In genomic region chr3:184231671-184232070, GRCh38 we compare ENCODE assay signal across 19 cellular contexts. TPM values are rescaled to one million over a fixed set of nuclear protein-coding genes. Genes with fewer than 3 reads are reported as not detected.
DNase-seq lines count a peak whose midpoint lies in the region; ATAC-seq and TF ChIP-seq lines count a peak whose summit lies in the region.
"Had no signal": no experiment of that assay in that cellular context is flagged by ENCODE, and none has a peak within 500 bp of the region (broad histone marks: within the 10 kb centered on the region; RNA-seq: fewer than 3 reads in every experiment).

No MANE protein-coding gene starts in this region.

- H3K9me3 ChIP-seq in BLaER1 = no peaks in the 10 kb centered on the region
- H3K9me3 ChIP-seq in CD8-positive, alpha-beta memory T cell (ENCODE audit: low read length) = no peaks in the 10 kb centered on the region
- no peaks in the 10 kb centered on the region for H3K9me3 ChIP-seq in naive thymus-derived CD4-positive, alpha-beta T cell (ENCODE audit: control insufficient read depth in 2 of 3, low read length in 3 of 3)
- H3K9me3 ChIP-seq: upper lobe of left lung had no signal

- no peak for DNase-seq in CD8-positive, alpha-beta memory T cell
- no peak for DNase-seq in naive thymus-derived CD4-positive, alpha-beta T cell
- DNase-seq in LoVo (ENCODE audit: low spot score) = no peak
- no peak for DNase-seq in NCI-H128 (lab: John Stamatoyannopoulos, UW; ENCODE audit: unreplicated experiment)
- DNase-seq in dorsolateral prefrontal cortex = no peak
- DNase-seq in NCI-H2227 treated with DMSO at 0.1 percent for 48 hours (lab: John Stamatoyannopoulos, UW) = no peak
- DNase-seq: activated CD4-positive, alpha-beta T cell treated with anti-CD3 and anti-CD28 coated beads, Interleukin-2, amount 50 U/mL, for 48 hours; GF-D8; kidney; NCI-H187; stimulated activated CD4-positive, alpha-beta T cell treated with anti-CD3 and anti-CD28 coated beads, Interleukin-1b, Interleukin-23, amount 100 ng/mL, for 48 hours; upper lobe of left lung had no signal

- CTCF ChIA-PET in CD8-positive, alpha-beta memory T cell (lab: Charles Lee) = no interaction called here
- CTCF ChIA-PET in naive thymus-derived CD4-positive, alpha-beta T cell (lab: Charles Lee) = no interaction called here

- peaks cover 34% of the 10 kb centered on the region for H4K20me1 ChIP-seq in BLaER1

- H3K4me1 Mint-ChIP-seq in CD8-positive, alpha-beta memory T cell = peaks cover 7 to 15% (median 15%) of the 10 kb centered on the region in 3 donors
- H3K4me1 Mint-ChIP-seq in activated T-helper 17 cell treated with anti-CD3 and anti-CD28 coated beads, Interleukin-2, amount 50 U/mL, for 72 hours = peaks cover 8% of the 10 kb centered on the region
- H3K4me1 Mint-ChIP-seq in naive thymus-derived CD4-positive, alpha-beta T cell = peaks cover 8 to 14% (median 10%) of the 10 kb centered on the region in 7 donors

- H3K27me3 ChIP-seq in BLaER1 (peaks cover 52% of the 10 kb centered on the region), dorsolateral prefrontal cortex (peaks cover 0 to 25% (median 3%) of the 10 kb centered on the region in 45 donors)
- H3K27me3 ChIP-seq in CD8-positive, alpha-beta memory T cell (ENCODE audit: insufficient read depth, low read length, poor library complexity, severe bottlenecking) = peaks cover 42% of the 10 kb centered on the region
- H3K27me3 ChIP-seq in naive thymus-derived CD4-positive, alpha-beta T cell (ENCODE audit: control insufficient read depth in 2 of 2, insufficient read depth in 2 of 2, low read length in 2 of 2) = peaks cover 4 to 17% of the 10 kb centered on the region in 2 donors

- H3K36me3 ChIP-seq in BLaER1 = no peaks in the 10 kb centered on the region
- H3K36me3 ChIP-seq in CD8-positive, alpha-beta memory T cell (ENCODE audit: insufficient read depth, low read length) = no peaks in the 10 kb centered on the region
- no peaks in the 10 kb centered on the region for H3K36me3 ChIP-seq in naive thymus-derived CD4-positive, alpha-beta T cell (ENCODE audit: control insufficient read depth in 2 of 3, insufficient read depth in 3 of 3, low read length in 3 of 3)
- H3K36me3 ChIP-seq: upper lobe of left lung had no signal

- no peak overlapping the region for H3K9ac ChIP-seq in BLaER1

- no peaks in the 10 kb centered on the region for H3K9me3 Mint-ChIP-seq in CD8-positive, alpha-beta memory T cell
- no peaks in the 10 kb centered on the region for H3K9me3 Mint-ChIP-seq in activated T-helper 17 cell treated with anti-CD3 and anti-CD28 coated beads, Interleukin-2, amount 50 U/mL, for 72 hours
- H3K9me3 Mint-ChIP-seq in naive thymus-derived CD4-positive, alpha-beta T cell = no peaks in the 10 kb centered on the region

- intact Hi-C loops in naive thymus-derived CD4-positive, alpha-beta T cell (cut with micrococcal nuclease) = no loop called here
- intact Hi-C loops in dorsolateral prefrontal cortex (cut with DNase I) = loop anchor here in 1 of 2 donors (5.0 kb wide), 1 partner anchor 44 kb away; the partner anchor contains the start of gene ABCF3

- H3K27ac Mint-ChIP-seq in CD8-positive, alpha-beta memory T cell = peak overlapping the region in 4 of 8 donors; percentile 20 to 56 (median 34)
- peak overlapping the region; percentile 3 for H3K27ac Mint-ChIP-seq in activated T-helper 17 cell treated with anti-CD3 and anti-CD28 coated beads, Interleukin-2, amount 50 U/mL, for 72 hours
- H3K27ac Mint-ChIP-seq in naive thymus-derived CD4-positive, alpha-beta T cell = no peak overlapping the region

- H3K4me3 Mint-ChIP-seq in CD8-positive, alpha-beta memory T cell = peak overlapping the region in 6 of 7 donors; percentile 18 to 92 (median 84)
- H3K4me3 Mint-ChIP-seq in activated T-helper 17 cell treated with anti-CD3 and anti-CD28 coated beads, Interleukin-2, amount 50 U/mL, for 72 hours = peak overlapping the region; percentile 65
- H3K4me3 Mint-ChIP-seq in naive thymus-derived CD4-positive, alpha-beta T cell = peak overlapping the region in 9 of 10 donors; percentile 60 to 89 (median 80)

- ATAC-seq in activated T-helper 17 cell treated with anti-CD3 and anti-CD28 coated beads, Interleukin-2, amount 50 U/mL, for 72 hours (replicated peaks) = no peak
- ATAC-seq in naive thymus-derived CD4-positive, alpha-beta T cell = no peak

- H3K4me3 ChIP-seq in BLaER1 (no peak overlapping the region), dorsolateral prefrontal cortex (peak overlapping the region in 5 of 59 donors; percentile 44 to 74 (median 71))
- H3K4me3 ChIP-seq in CD8-positive, alpha-beta memory T cell (ENCODE audit: low read length) = no peak overlapping the region
- no peak overlapping the region for H3K4me3 ChIP-seq in naive thymus-derived CD4-positive, alpha-beta T cell (ENCODE audit: low read length)
- H3K4me3 ChIP-seq: upper lobe of left lung had no signal

- peaks cover 34 to 50% of the 10 kb centered on the region in 2 donors for H3K27me3 Mint-ChIP-seq in CD8-positive, alpha-beta memory T cell
- peaks cover 37% of the 10 kb centered on the region for H3K27me3 Mint-ChIP-seq in activated T-helper 17 cell treated with anti-CD3 and anti-CD28 coated beads, Interleukin-2, amount 50 U/mL, for 72 hours
- peaks cover 41 to 52% (median 42%) of the 10 kb centered on the region in 5 donors for H3K27me3 Mint-ChIP-seq in naive thymus-derived CD4-positive, alpha-beta T cell

- TF ChIP-seq CTCF in dorsolateral prefrontal cortex (IDR thresholded peaks at IDR 0.05 in 54 of 56, conservative IDR thresholded peaks at IDR 0.05 in 2 of 56; ENCODE audit: low read depth in 1 of 56, partially characterized antibody in 56 of 56) = no peak

- H3K27ac ChIP-seq in BLaER1 (no peak overlapping the region), dorsolateral prefrontal cortex (peak overlapping the region in 12 of 59 donors; percentile 5 to 86 (median 50))
- H3K27ac ChIP-seq in CD8-positive, alpha-beta memory T cell (ENCODE audit: low read depth, low read length) = no peak overlapping the region
- H3K27ac ChIP-seq in naive thymus-derived CD4-positive, alpha-beta T cell (ENCODE audit: low read depth, low read length) = no peak overlapping the region
- H3K27ac ChIP-seq: RWPE1, upper lobe of left lung had no signal

- peak overlapping the region; percentile 100; the same call in 1 of the 2 replicates for H3K4me2 ChIP-seq in BLaER1

- POLR2A ChIA-PET in CD8-positive, alpha-beta memory T cell (lab: Charles Lee) = no interaction called here
- POLR2A ChIA-PET in naive thymus-derived CD4-positive, alpha-beta T cell (lab: Charles Lee) = no interaction called here

- no peaks in the 10 kb centered on the region for H3K36me3 Mint-ChIP-seq in CD8-positive, alpha-beta memory T cell
- H3K36me3 Mint-ChIP-seq in activated T-helper 17 cell treated with anti-CD3 and anti-CD28 coated beads, Interleukin-2, amount 50 U/mL, for 72 hours (ENCODE audit: low read depth) = peaks cover 9% of the 10 kb centered on the region
- no peaks in the 10 kb centered on the region for H3K36me3 Mint-ChIP-seq in naive thymus-derived CD4-positive, alpha-beta T cell

- H3K4me1 ChIP-seq in BLaER1 = peaks cover 74% of the 10 kb centered on the region
- no peaks in the 10 kb centered on the region for H3K4me1 ChIP-seq in CD8-positive, alpha-beta memory T cell (ENCODE audit: insufficient read depth, low read length)
- peaks cover 0 to 5% of the 10 kb centered on the region in 2 donors for H3K4me1 ChIP-seq in naive thymus-derived CD4-positive, alpha-beta T cell (ENCODE audit: control insufficient read depth in 2 of 2, insufficient read depth in 2 of 2, low read length in 2 of 2)

RNA-seq across cellular contexts. Expression of gene VWA5B2, which starts 2.3 kb away (rescaled TPM):
- total RNA-seq in CD8-positive, alpha-beta memory T cell = under 1 TPM in 1 of 2 experiments, not detected in 1; 0.11 TPM
- not detected for polyA plus RNA-seq in CD8-positive, alpha-beta memory T cell
- total RNA-seq in activated T-helper 17 cell treated with anti-CD3 and anti-CD28 coated beads, Interleukin-2, amount 50 U/mL, for 72 hours = not detected
- total RNA-seq in naive thymus-derived CD4-positive, alpha-beta T cell = not detected
- polyA plus RNA-seq in naive thymus-derived CD4-positive, alpha-beta T cell = not detected
- 100 to 1,000 TPM in 1 of 120 experiments, 10 to 100 TPM in 119; 22.0 to 127 (median 48.6) TPM for total RNA-seq in dorsolateral prefrontal cortex
- total RNA-seq: epithelial cell of proximal tubule; mucosa of gallbladder; T-helper 1 cell treated with Interleukin-12 subunit alpha and Interleukin-12 subunit beta and Interleukin-4 antibody, amounts not matched to agents 30 ng/mL and 1 ng/mL, for 36 hours had no signal

RNA-seq across cellular contexts. Expression of gene ALG3, which starts 17.1 kb away (rescaled TPM):
- total RNA-seq in CD8-positive, alpha-beta memory T cell = 10 to 100 TPM; 59.4 to 61.4 TPM
- 73.2 TPM for polyA plus RNA-seq in CD8-positive, alpha-beta memory T cell
- total RNA-seq in activated T-helper 17 cell treated with anti-CD3 and anti-CD28 coated beads, Interleukin-2, amount 50 U/mL, for 72 hours = 10 to 100 TPM; 33.4 to 49.9 TPM
- total RNA-seq in naive thymus-derived CD4-positive, alpha-beta T cell = 10 to 100 TPM; 19.4 to 51.0 (median 39.1) TPM
- polyA plus RNA-seq in naive thymus-derived CD4-positive, alpha-beta T cell = 10 to 100 TPM; 51.6 to 80.3 TPM
- total RNA-seq in dorsolateral prefrontal cortex = 10 to 100 TPM; 10.2 to 27.1 (median 17.8) TPM

RNA-seq across cellular contexts. Expression of gene EEF1AKMT4, which starts 17.8 kb away (rescaled TPM):
- total RNA-seq in CD8-positive, alpha-beta memory T cell = 10 to 100 TPM; 13.2 to 14.5 TPM
- 5.3 TPM for polyA plus RNA-seq in CD8-positive, alpha-beta memory T cell
- 10 to 100 TPM in 1 of 2 donors, 1 to 10 TPM in 1; 8.0 to 13.6 TPM for total RNA-seq in activated T-helper 17 cell treated with anti-CD3 and anti-CD28 coated beads, Interleukin-2, amount 50 U/mL, for 72 hours
- total RNA-seq in naive thymus-derived CD4-positive, alpha-beta T cell = 1 to 10 TPM in 4 of 5 experiments, under 1 TPM in 1; 0.27 to 6.6 (median 2.2) TPM
- polyA plus RNA-seq in naive thymus-derived CD4-positive, alpha-beta T cell = 1 to 10 TPM; 2.4 to 4.4 TPM
- total RNA-seq in dorsolateral prefrontal cortex = 1 to 10 TPM in 9 of 120 experiments, under 1 TPM in 71, not detected in 40; 0.25 to 1.6 (median 0.52) TPM

RNA-seq across cellular contexts. Expression of gene CAMK2N2, which starts 29.7 kb away (rescaled TPM):
- total RNA-seq in CD8-positive, alpha-beta memory T cell = under 1 TPM; 0.66 to 0.77 TPM
- not detected for polyA plus RNA-seq in CD8-positive, alpha-beta memory T cell
- 1 to 10 TPM in 1 of 2 donors, under 1 TPM in 1; 0.64 to 1.2 TPM for total RNA-seq in activated T-helper 17 cell treated with anti-CD3 and anti-CD28 coated beads, Interleukin-2, amount 50 U/mL, for 72 hours
- not detected for total RNA-seq in naive thymus-derived CD4-positive, alpha-beta T cell
- polyA plus RNA-seq in naive thymus-derived CD4-positive, alpha-beta T cell = not detected
- 10 to 100 TPM; 12.9 to 76.7 (median 45.6) TPM for total RNA-seq in dorsolateral prefrontal cortex
- total RNA-seq: HT-29 had no signal

RNA-seq across cellular contexts. Expression of gene ECE2, which starts 44.2 kb away (rescaled TPM):
- not detected for total RNA-seq in CD8-positive, alpha-beta memory T cell
- polyA plus RNA-seq in CD8-positive, alpha-beta memory T cell = not detected
- not detected for total RNA-seq in activated T-helper 17 cell treated with anti-CD3 and anti-CD28 coated beads, Interleukin-2, amount 50 U/mL, for 72 hours
- total RNA-seq in naive thymus-derived CD4-positive, alpha-beta T cell = not detected
- not detected for polyA plus RNA-seq in naive thymus-derived CD4-positive, alpha-beta T cell
- total RNA-seq in dorsolateral prefrontal cortex = 10 to 100 TPM in 114 of 120 experiments, 1 to 10 TPM in 6; 2.6 to 38.7 (median 18.0) TPM
- total RNA-seq: epithelial cell of proximal tubule; HT-29; kidney; T-helper 1 cell treated with Interleukin-12 subunit alpha and Interleukin-12 subunit beta and Interleukin-4 antibody, amounts not matched to agents 30 ng/mL and 1 ng/mL, for 36 hours; upper lobe of left lung had no signal

Comparison
In these comparisons a context has a peak if more than half of its experiments do, and no peak if none do; other contexts are left out.
1. RNA of gene VWA5B2, which starts 2.3 kb away (total RNA-seq): 22.0 to 127 TPM in dorsolateral prefrontal cortex; 0.11 TPM in CD8-positive, alpha-beta memory T cell, not detected in activated T-helper 17 cell treated with anti-CD3 and anti-CD28 coated beads, Interleukin-2, amount 50 U/mL, for 72 hours and not detected in naive thymus-derived CD4-positive, alpha-beta T cell; every median in the first group is over 10 times any median in the second.
2. Peak in every context shown above with its lines, with median percentiles within 50 percentile points of each other: H3K4me3 Mint-ChIP-seq.